8 cellular contexts compared by ENCODE assay signal in genomic region chr15:77910030-77910911, GRCh38.
DNase-seq lines count a peak whose midpoint lies in the region; TF ChIP-seq lines count a peak whose summit lies in the region.
"Not testable (repeated sequence)": the region's sequence is repeated elsewhere in the genome, so short reads cannot be mapped to it uniquely, and the experiment has no call there.

No MANE protein-coding gene starts in this region.

- H3K79me1 ChIP-seq in H9 (ENCODE audit: insufficient read depth, low read depth, low read length, poor library complexity, severe bottlenecking) = not testable (repeated sequence)

- not testable (repeated sequence) for H2BK15ac ChIP-seq in H9 (ENCODE audit: low read depth, low read length)

- H3K79me2 ChIP-seq in H9 (ENCODE audit: insufficient read depth, low read length) = not testable (repeated sequence)

- not testable (repeated sequence) for H3K23me2 ChIP-seq in H9 (ENCODE audit: insufficient read length, low read depth, low read length, poor library complexity, severe bottlenecking)

- not testable (repeated sequence) for H3K4me1 ChIP-seq in H9 (ENCODE audit: insufficient read depth, low read length); mononuclear cell (ENCODE audit: insufficient read depth, low read length)

- H3K9me3 ChIP-seq in H9 (ENCODE audit: control insufficient read depth, low read depth, low read length); mononuclear cell (ENCODE audit: low read depth, low read length): not testable (repeated sequence)

- H3K27me3 Mint-ChIP-seq in H9 (ENCODE audit: low read depth); activated naive CD8-positive, alpha-beta T cell: not testable (repeated sequence)

- H3K27me3 ChIP-seq in H9 (ENCODE audit: insufficient read depth, low read length); mononuclear cell (ENCODE audit: insufficient read depth, low read length): not testable (repeated sequence)

- peak overlapping the region; percentile 49 for H3K4me2 ChIP-seq in H9 (ENCODE audit: insufficient read depth, insufficient read length, low read length)

- not testable (repeated sequence) for H2BK120ac ChIP-seq in H9 (ENCODE audit: low read depth, low read length, poor library complexity, severe bottlenecking)

- not testable (repeated sequence) for H3K27ac ChIP-seq in H9 (ENCODE audit: insufficient read length, low read depth, low read length)

- H2BK5ac ChIP-seq in H9 (ENCODE audit: insufficient read length, low read length) = not testable (repeated sequence)

- not testable (repeated sequence) for H3K23ac ChIP-seq in H9 (ENCODE audit: insufficient read length, low read depth, low read length)

- not testable (repeated sequence) for H4K5ac ChIP-seq in H9 (ENCODE audit: insufficient read length, low read depth, low read length)

- TF ChIP-seq CTCF in H9 (conservative IDR thresholded peaks at IDR 0.05) = peak; percentile 66
- peak; percentile 66 for TF ChIP-seq CTCF in fibroblast of villous mesenchyme (IDR thresholded peaks at IDR 0.05; ENCODE audit: insufficient read depth, low read depth, low read length)

- peak; percentile 37 for DNase-seq in AG20443 (ENCODE audit: low spot score)
- peak; percentile 91 for DNase-seq in H9
- DNase-seq in NCI-H2107 treated with DMSO at 0.1 percent for 48 hours (lab: John Stamatoyannopoulos, UW; ENCODE audit: unreplicated experiment) = peak; percentile 12
- peak; percentile 59 for DNase-seq in T-helper 9 cell
- DNase-seq in fibroblast of villous mesenchyme (ENCODE audit: low read depth) = peak; percentile 77
- DNase-seq in stimulated activated CD4-positive, alpha-beta T cell treated with anti-CD3 and anti-CD28 coated beads, Interleukin-4, amount 100 ng/mL, for 24 hours = peak; percentile 80

- H3K36me3 Mint-ChIP-seq in H9 (ENCODE audit: insufficient read depth in 1 of 3, low read depth in 3 of 3); activated naive CD8-positive, alpha-beta T cell: not testable (repeated sequence)

- not testable (repeated sequence) for H2BK20ac ChIP-seq in H9 (ENCODE audit: low read depth, low read length, poor library complexity, severe bottlenecking)

- H3K27ac Mint-ChIP-seq in H9 = peak overlapping the region in 1 of 3 experiments; percentile 77; a peak in 2 of 7 replicates
- not testable (repeated sequence) for H3K27ac Mint-ChIP-seq in activated naive CD8-positive, alpha-beta T cell

- H3K4me1 Mint-ChIP-seq in H9 = peaks cover 14 to 15% of the 10 kb centered on the region in 2 experiments
- H3K4me1 Mint-ChIP-seq in activated naive CD8-positive, alpha-beta T cell (ENCODE audit: low read depth) = not testable (repeated sequence)

- H4K20me1 ChIP-seq in H9 (ENCODE audit: control insufficient read depth, insufficient read depth, insufficient read length) = not testable (repeated sequence)

- H3K4me3 ChIP-seq in fibroblast of villous mesenchyme (ENCODE audit: low read depth, low read length) (peak overlapping the region; percentile 59), mononuclear cell (ENCODE audit: low read length) (peak overlapping the region; percentile 31)

- not testable (repeated sequence) for H3K14ac ChIP-seq in H9 (ENCODE audit: insufficient read depth, low read length)

- not testable (repeated sequence) for H3K9me3 Mint-ChIP-seq in H9; activated naive CD8-positive, alpha-beta T cell (ENCODE audit: low read depth)

- H3K56ac ChIP-seq in H9 (ENCODE audit: insufficient read length, low read depth, low read length) = not testable (repeated sequence)

- H3K9ac ChIP-seq in H9 (ENCODE audit: extremely low read depth, insufficient read length, low read length) = not testable (repeated sequence)

- not testable (repeated sequence) for H3T11ph ChIP-seq in H9 (ENCODE audit: low read length)

- not testable (repeated sequence) for H4K91ac ChIP-seq in H9 (ENCODE audit: insufficient read length, low read depth, low read length)

- not testable (repeated sequence) for H3K18ac ChIP-seq in H9 (ENCODE audit: insufficient read length, low read depth, low read length)

- WGBS in H9 (ENCODE audit: extremely low coverage, insufficient read length, low lambda C conversion rate) = no CpG with 5 or more reads among the region's 12 CpGs

- not testable (repeated sequence) for H3K4ac ChIP-seq in H9 (ENCODE audit: low read depth, low read length)

- H2AK5ac ChIP-seq in H9 (ENCODE audit: insufficient read length, low read length) = not testable (repeated sequence)

- peak overlapping the region; percentile 63 to 77 for H3K4me3 Mint-ChIP-seq in H9
- H3K4me3 Mint-ChIP-seq in activated naive CD8-positive, alpha-beta T cell = peak overlapping the region; percentile 85

- H2BK12ac ChIP-seq in H9 (ENCODE audit: insufficient read length, low read depth, low read length) = not testable (repeated sequence)

- not testable (repeated sequence) for H2AFZ ChIP-seq in H9 (ENCODE audit: low read length)

- H4K8ac ChIP-seq in H9 (replicated peaks; ENCODE audit: insufficient read length, low read depth, low read length) = not testable (repeated sequence)

Comparison
In these comparisons a context has a peak if more than half of its experiments do, and no peak if none do; other contexts are left out.
1. DNase-seq: peak in every context shown above with its lines; median percentile 91 in H9; 80 in stimulated activated CD4-positive, alpha-beta T cell treated with anti-CD3 and anti-CD28 coated beads, Interleukin-4, amount 100 ng/mL, for 24 hours; 77 in fibroblast of villous mesenchyme; 59 in T-helper 9 cell; 37 in AG20443; 12 in NCI-H2107 treated with DMSO at 0.1 percent for 48 hours.